ENCODE assay signal across 10 cellular contexts in genomic region chr13:50969691-50970090, GRCh38.
DNase-seq lines count a peak whose midpoint lies in the region; ATAC-seq and TF ChIP-seq lines count a peak whose summit lies in the region.
"Had no signal": no experiment of that assay in that cellular context is flagged by ENCODE, and none has a peak within 500 bp of the region (broad histone marks: within the 10 kb centered on the region; RNA-seq: fewer than 3 reads in every experiment).

No MANE protein-coding gene starts in this region.

- H3K27ac ChIP-seq in Panc1 (ENCODE audit: low read length) = no peak overlapping the region

- CTCF ChIA-PET in Panc1 (lab: Charles Lee) = no interaction called here

- H3K9me3 ChIP-seq in Panc1 (ENCODE audit: control insufficient read depth, insufficient read depth, low read depth, low read length) = no peaks in the 10 kb centered on the region

- no peaks in the 10 kb centered on the region for H3K36me3 ChIP-seq in Panc1 (ENCODE audit: control insufficient read depth, insufficient read depth, low read length)

- in situ Hi-C loops in Panc1 (cut with HindIII; ENCODE audit: low pct_unique_long_range_greater_than_20kb, low sequenced_read_pairs) = no loop called here

- peak; percentile 17; the same call in 1 of the 2 replicates for TF ChIP-seq CTCF in Panc1 (IDR thresholded peaks at IDR 0.05)
- no peak for TF ChIP-seq CTCF in fibroblast of pulmonary artery (IDR thresholded peaks at IDR 0.05; ENCODE audit: low read length, missing control alignments)

- intact Hi-C loops in Panc1 (cut with micrococcal nuclease; ENCODE audit: unreplicated experiment) = no loop called here

- BruUV-seq in Panc1 (replicated peaks; lab: Mats Ljungman, UMichigan) = no TSS peak

- H3K27me3 ChIP-seq in Panc1 (ENCODE audit: control insufficient read depth, insufficient read depth, low read length) = no peaks in the 10 kb centered on the region

- DNase-seq in A172 (ENCODE audit: low spot score) (peak; percentile 4), Panc1 (ENCODE audit: low read depth, low spot score) (no peak), fibroblast of pulmonary artery (ENCODE audit: low read depth) (peak; percentile 6), HUDEP-2 (lab: John Stamatoyannopoulos, UW; ENCODE audit: unreplicated experiment in 76 of 76) (no peak)
- DNase-seq: CD8-positive, alpha-beta memory T cell; effector memory CD4-positive, alpha-beta T cell had no signal

- POLR2A ChIA-PET in Panc1 (lab: Charles Lee) = no interaction called here

- no peak overlapping the region for H3K4me3 ChIP-seq in Panc1 (ENCODE audit: low read depth in 2 of 2, low read length in 2 of 2)
- no peak overlapping the region for H3K4me3 ChIP-seq in fibroblast of pulmonary artery (replicated peaks; ENCODE audit: low read depth, low read length)

- peak; percentile 58 for ATAC-seq in HG03432 (IDR thresholded peaks at IDR 0.05; ENCODE audit: unreplicated experiment)
- no peak for ATAC-seq in Panc1
- ATAC-seq in HG03457 (IDR thresholded peaks at IDR 0.05; ENCODE audit: unreplicated experiment) = no peak
- ATAC-seq in HG03354 (IDR thresholded peaks at IDR 0.05; ENCODE audit: poor library complexity, severe bottlenecking, unreplicated experiment) = no peak
- ATAC-seq in GM19023 (IDR thresholded peaks at IDR 0.05; ENCODE audit: unreplicated experiment) = no peak

- H3K4me1 ChIP-seq in Panc1 (ENCODE audit: control insufficient read depth, insufficient read depth, low read length) = no peaks in the 10 kb centered on the region

Comparison
In these comparisons a context has a peak if more than half of its experiments do, and no peak if none do; other contexts are left out.
1. DNase-seq: peak in A172 (single experiment) and fibroblast of pulmonary artery (single experiment); none in Panc1 (single experiment) and HUDEP-2 (0 of 76).